Comparison of ENCODE assay signal across 8 cellular contexts in the genomic region with DNA sequence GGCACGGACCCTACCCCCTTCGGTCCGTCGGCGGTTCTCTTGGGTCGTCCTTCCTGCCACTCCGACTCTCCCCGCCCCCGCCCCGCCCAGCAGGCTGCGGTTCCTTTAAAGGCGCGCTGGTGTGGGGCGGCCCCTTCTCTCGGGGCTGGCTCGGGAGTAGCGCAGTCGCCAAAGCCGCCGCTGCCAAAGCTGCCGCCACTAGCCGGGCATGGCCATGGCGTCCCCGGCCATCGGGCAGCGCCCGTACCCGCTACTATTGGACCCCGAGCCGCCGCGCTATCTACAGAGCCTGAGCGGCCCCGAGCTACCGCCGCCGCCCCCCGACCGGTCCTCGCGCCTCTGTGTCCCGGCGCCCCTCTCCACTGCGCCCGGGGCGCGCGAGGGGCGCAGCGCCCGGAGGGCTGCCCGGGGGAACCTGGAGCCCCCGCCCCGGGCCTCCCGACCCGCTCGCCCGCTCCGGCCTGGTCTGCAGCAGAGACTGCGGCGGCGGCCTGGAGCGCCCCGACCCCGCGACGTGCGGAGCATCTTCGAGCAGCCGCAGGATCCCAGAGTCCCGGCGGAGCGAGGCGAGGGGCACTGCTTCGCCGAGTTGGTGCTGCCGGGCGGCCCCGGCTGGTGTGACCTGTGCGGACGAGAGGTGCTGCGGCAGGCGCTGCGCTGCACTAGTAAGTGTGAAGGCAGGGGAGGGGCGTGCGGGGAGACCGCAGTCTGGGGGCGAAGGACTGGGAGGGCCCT. TPM values are rescaled to one million over a fixed set of nuclear protein-coding genes. Genes with fewer than 3 reads are reported as not detected.
DNase-seq lines count a peak whose midpoint lies in the region; ATAC-seq and TF ChIP-seq lines count a peak whose summit lies in the region.

A gene with protein sequence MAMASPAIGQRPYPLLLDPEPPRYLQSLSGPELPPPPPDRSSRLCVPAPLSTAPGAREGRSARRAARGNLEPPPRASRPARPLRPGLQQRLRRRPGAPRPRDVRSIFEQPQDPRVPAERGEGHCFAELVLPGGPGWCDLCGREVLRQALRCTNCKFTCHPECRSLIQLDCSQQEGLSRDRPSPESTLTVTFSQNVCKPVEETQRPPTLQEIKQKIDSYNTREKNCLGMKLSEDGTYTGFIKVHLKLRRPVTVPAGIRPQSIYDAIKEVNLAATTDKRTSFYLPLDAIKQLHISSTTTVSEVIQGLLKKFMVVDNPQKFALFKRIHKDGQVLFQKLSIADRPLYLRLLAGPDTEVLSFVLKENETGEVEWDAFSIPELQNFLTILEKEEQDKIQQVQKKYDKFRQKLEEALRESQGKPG (plus strand): TSS at position 137 of the 735 bp plus-strand sequence. CDS start 72 bp downstream, at position 209.

- no peak for TF ChIP-seq CTCF in left ventricle myocardium inferior (IDR thresholded peaks at IDR 0.05; ENCODE audit: borderline replicate concordance)

- H3K27me3 ChIP-seq in left ventricle myocardium inferior (ENCODE audit: low read depth) (peaks cover 26% of the 10 kb centered on the region), rectal smooth muscle tissue (ENCODE audit: control insufficient read depth, insufficient read depth, low read length) (peaks cover 5% of the 10 kb centered on the region), aorta (ENCODE audit: control insufficient read depth in 1 of 2, insufficient read depth in 2 of 2, low read length in 1 of 2) (no peaks in the 10 kb centered on the region)

- peaks cover 23 to 48% (median 39%) of the 10 kb centered on the region in 3 donors for H3K4me1 Mint-ChIP-seq in T-cell
- peaks cover 31% of the 10 kb centered on the region for H3K4me1 Mint-ChIP-seq in activated naive CD8-positive, alpha-beta T cell treated with anti-CD3 and anti-CD28 coated beads, Interleukin-2, amount 10 ng/mL, durations not matched to agents 7 days and 5 days

- H3K36me3 ChIP-seq in left ventricle myocardium inferior (no peaks in the 10 kb centered on the region), rectal smooth muscle tissue (ENCODE audit: control insufficient read depth, insufficient read depth, low read length) (no peaks in the 10 kb centered on the region), aorta (ENCODE audit: control insufficient read depth in 1 of 2, insufficient read depth in 2 of 2, low read length in 1 of 2) (no peaks in the 10 kb centered on the region)

- H3K27ac ChIP-seq in left ventricle myocardium inferior (replicated peaks) (no peak within 1 kb of the TSS), rectal smooth muscle tissue (ENCODE audit: low read depth, low read length) (no peak within 1 kb of the TSS), aorta (ENCODE audit: low read depth in 1 of 2, low read length in 2 of 2) (peak within 1 kb of the TSS in 1 of 2 donors; percentile 4)

- peaks cover 17 to 22% of the 10 kb centered on the region in 2 donors for H3K27me3 Mint-ChIP-seq in T-cell
- peaks cover 26% of the 10 kb centered on the region for H3K27me3 Mint-ChIP-seq in activated naive CD8-positive, alpha-beta T cell treated with anti-CD3 and anti-CD28 coated beads, Interleukin-2, amount 10 ng/mL, durations not matched to agents 7 days and 5 days

- peaks cover 56% of the 10 kb centered on the region for H3K4me1 ChIP-seq in left ventricle myocardium inferior
- H3K4me1 ChIP-seq in rectal smooth muscle tissue (ENCODE audit: control insufficient read depth, insufficient read depth, low read length) = no peaks in the 10 kb centered on the region
- H3K4me1 ChIP-seq in aorta (ENCODE audit: control insufficient read depth in 1 of 2, insufficient read depth in 2 of 2, low read length in 2 of 2) = no peaks in the 10 kb centered on the region

- DNase-seq in AG08395 (ENCODE audit: low spot score) = peak; percentile 79
- DNase-seq in GM19238 (ENCODE audit: insufficient read length, low spot score) = peak; percentile 80
- peak; percentile 64 for DNase-seq in HK-2 (ENCODE audit: unreplicated experiment)
- peak; percentile 52 to 83 (median 74) for DNase-seq in T-cell
- DNase-seq in activated naive CD8-positive, alpha-beta T cell treated with anti-CD3 and anti-CD28 coated beads, Interleukin-2, amount 10 ng/mL, durations not matched to agents 7 days and 5 days = peak; percentile 86
- DNase-seq in left ventricle myocardium inferior = peak; percentile 86
- DNase-seq in aorta = peak; percentile 92 to 96

- 3 to 5% methylated on average over 53 to 88 of the region's 88 CpGs for WGBS in aorta, 2 donors

- intact Hi-C loops in left ventricle myocardium inferior (cut with micrococcal nuclease) = no loop called here
- intact Hi-C loops in aorta (cut with DNase I) = loop anchor here in 1 of 2 donors (5.0 kb wide), 1 partner anchor 35 kb away; no protein-coding TSS in a partner anchor

- POLR2A ChIA-PET in T-cell (lab: Charles Lee) = interaction anchor here (0.6 kb wide), 5 partner anchors 10 to 505 kb away, joined by 3 to 7 read pairs (median 4); no protein-coding TSS in a partner anchor
- POLR2A ChIA-PET in activated naive CD8-positive, alpha-beta T cell treated with anti-CD3 and anti-CD28 coated beads, Interleukin-2, amount 10 ng/mL, durations not matched to agents 7 days and 5 days (lab: Charles Lee) = interaction anchor here (0.6 to 2.3 kb wide), 15 partner anchors 9 to 665 kb away, joined by 3 to 8 read pairs (median 4); partner anchors contain the start of gene IKBKE

- H3K36me3 Mint-ChIP-seq in T-cell = no peaks in the 10 kb centered on the region
- no peaks in the 10 kb centered on the region for H3K36me3 Mint-ChIP-seq in activated naive CD8-positive, alpha-beta T cell treated with anti-CD3 and anti-CD28 coated beads, Interleukin-2, amount 10 ng/mL, durations not matched to agents 7 days and 5 days

- ATAC-seq in T-cell (replicated peaks in 1 of 4) (peak; percentile 91 to 93 (median 92)), aorta (ENCODE audit: low FRiP score) (peak; percentile 87)
- peak; percentile 87 for ATAC-seq in activated naive CD8-positive, alpha-beta T cell treated with anti-CD3 and anti-CD28 coated beads, Interleukin-2, amount 10 ng/mL, durations not matched to agents 7 days and 5 days (ENCODE audit: low read depth)

- H3K4me3 Mint-ChIP-seq in T-cell = peak within 1 kb of the TSS; percentile 76 to 80 (median 78)
- peak within 1 kb of the TSS; percentile 78 for H3K4me3 Mint-ChIP-seq in activated naive CD8-positive, alpha-beta T cell treated with anti-CD3 and anti-CD28 coated beads, Interleukin-2, amount 10 ng/mL, durations not matched to agents 7 days and 5 days

- H3K4me3 ChIP-seq in left ventricle myocardium inferior (peak within 1 kb of the TSS; percentile 79), rectal smooth muscle tissue (ENCODE audit: low read length) (peak within 1 kb of the TSS; percentile 46), aorta (ENCODE audit: low read length in 2 of 2) (peak within 1 kb of the TSS; percentile 48 to 90)

- no peaks in the 10 kb centered on the region for H3K9me3 Mint-ChIP-seq in T-cell
- no peaks in the 10 kb centered on the region for H3K9me3 Mint-ChIP-seq in activated naive CD8-positive, alpha-beta T cell treated with anti-CD3 and anti-CD28 coated beads, Interleukin-2, amount 10 ng/mL, durations not matched to agents 7 days and 5 days

- H3K27ac Mint-ChIP-seq in T-cell = no peak within 1 kb of the TSS
- peak within 1 kb of the TSS; percentile 50 for H3K27ac Mint-ChIP-seq in activated naive CD8-positive, alpha-beta T cell treated with anti-CD3 and anti-CD28 coated beads, Interleukin-2, amount 10 ng/mL, durations not matched to agents 7 days and 5 days

- no peaks in the 10 kb centered on the region for H3K9me3 ChIP-seq in left ventricle myocardium inferior (replicated peaks)
- no peaks in the 10 kb centered on the region for H3K9me3 ChIP-seq in aorta (ENCODE audit: control insufficient read depth, low read length)

- CTCF ChIA-PET in T-cell (lab: Charles Lee) = interaction anchor here (0.5 to 1.0 kb wide), 2 partner anchors 37 to 48 kb away, joined by 3 to 7 read pairs; no protein-coding TSS in a partner anchor

- H3K9ac ChIP-seq in rectal smooth muscle tissue (ENCODE audit: low read length) = no peak within 1 kb of the TSS

RNA-seq across cellular contexts. Expression of the gene that starts here (rescaled TPM):
- total RNA-seq in T-cell (100 to 1,000 TPM; 174 to 224 (median 204) TPM), left ventricle myocardium inferior (7.8 TPM), aorta (10 to 100 TPM; 14.8 to 18.2 TPM)
- 100 to 1,000 TPM; 211 TPM for total RNA-seq in activated naive CD8-positive, alpha-beta T cell treated with anti-CD3 and anti-CD28 coated beads, Interleukin-2, amount 10 ng/mL, durations not matched to agents 7 days and 5 days
- 1 to 10 TPM; 2.1 to 5.1 TPM for polyA plus RNA-seq in aorta

Comparison
In these comparisons a context has a peak if more than half of its experiments do, and no peak if none do; other contexts are left out.
1. RNA of the gene that starts here (total RNA-seq): 211 TPM in activated naive CD8-positive, alpha-beta T cell treated with anti-CD3 and anti-CD28 coated beads, Interleukin-2, amount 10 ng/mL, durations not matched to agents 7 days and 5 days and 174 to 224 TPM in T-cell; 14.8 to 18.2 TPM in aorta and 7.8 TPM in left ventricle myocardium inferior (single experiment); every median in the first group is over 4 times any median in the second.
2. Peak in every context shown above with its lines, with median percentiles within 50 percentile points of each other: DNase-seq, ATAC-seq and H3K4me3 ChIP-seq.